7 cellular contexts compared by ENCODE assay signal in the genomic region with DNA sequence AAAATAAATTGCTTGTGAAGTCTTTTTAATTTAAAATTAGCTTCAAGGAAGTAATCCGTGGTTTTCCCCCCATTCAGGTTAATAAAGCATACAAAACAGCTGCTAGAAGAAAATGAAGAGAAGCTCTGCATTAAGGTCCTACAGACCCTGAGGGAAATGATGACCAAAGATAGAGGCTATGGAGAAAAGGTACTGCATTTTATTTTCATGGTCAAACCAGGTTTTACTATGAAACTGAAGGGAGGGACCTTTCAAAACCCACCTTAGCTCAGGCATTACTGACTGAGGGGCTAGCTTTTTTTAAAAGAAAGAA.
DNase-seq lines count a peak whose midpoint lies in the region; ATAC-seq and TF ChIP-seq lines count a peak whose summit lies in the region.

No MANE protein-coding gene starts in this region.

- H3K4me1 Mint-ChIP-seq in MCF 10A (ENCODE audit: insufficient read depth, unreplicated experiment), result peaks cover 22% of the 10 kb centered on the region
- peaks cover 25% of the 10 kb centered on the region for H3K4me1 Mint-ChIP-seq in stimulated activated naive CD8-positive, alpha-beta T cell treated with anti-CD3 and anti-CD28 coated beads, Interleukin-15, amount 100 ng/mL, for 72 hours

- H3K36me3 Mint-ChIP-seq in MCF 10A (ENCODE audit: insufficient read depth, unreplicated experiment), result no peaks in the 10 kb centered on the region

- no TSS peak for BruUV-seq in MCF 10A (replicated peaks; lab: Mats Ljungman, UMichigan)

- ATAC-seq in GM21390 (IDR thresholded peaks at IDR 0.05; ENCODE audit: unreplicated experiment) (peak; percentile 29), HG03060 (IDR thresholded peaks at IDR 0.05; ENCODE audit: low read depth, unreplicated experiment) (peak; percentile 10)
- ATAC-seq in stimulated activated naive CD8-positive, alpha-beta T cell treated with anti-CD3 and anti-CD28 coated beads, Interleukin-15, amount 100 ng/mL, for 72 hours, result peak; percentile 30

- POLR2A ChIA-PET in MCF 10A (lab: Yijun Ruan, JAX), result interaction anchor here (0.6 to 4.2 kb wide), 27 partner anchors 9 to 1946 kb away, joined by 3 to 49 read pairs (median 4); a partner anchor contains a TSS

- CTCF ChIA-PET in MCF 10A (lab: Yijun Ruan, JAX), result interaction anchor here (0.5 to 4.2 kb wide), 82 partner anchors 9 to 1824 kb away, joined by 3 to 141 read pairs (median 5); a partner anchor contains a TSS

- peak overlapping the region; percentile 42 for H3K4me3 Mint-ChIP-seq in MCF 10A (ENCODE audit: unreplicated experiment)
- no peak overlapping the region for H3K4me3 Mint-ChIP-seq in stimulated activated naive CD8-positive, alpha-beta T cell treated with anti-CD3 and anti-CD28 coated beads, Interleukin-15, amount 100 ng/mL, for 72 hours

- intact Hi-C loops in MCF 10A (cut with micrococcal nuclease), result loop anchor here (1.0 to 5.0 kb wide), 5 partner anchors 55 to 476 kb away; a partner anchor contains a TSS

- H3K9me3 Mint-ChIP-seq in MCF 10A (ENCODE audit: unreplicated experiment), result no peaks in the 10 kb centered on the region
- H3K9me3 Mint-ChIP-seq in stimulated activated naive CD8-positive, alpha-beta T cell treated with anti-CD3 and anti-CD28 coated beads, Interleukin-15, amount 100 ng/mL, for 72 hours, result no peaks in the 10 kb centered on the region

- TF ChIP-seq CTCF in MCF 10A (IDR thresholded peaks at IDR 0.05; ENCODE audit: unreplicated experiment), result no peak

- peak overlapping the region; percentile 46 for H3K27ac Mint-ChIP-seq in MCF 10A (ENCODE audit: low read depth, unreplicated experiment)
- H3K27ac Mint-ChIP-seq in stimulated activated naive CD8-positive, alpha-beta T cell treated with anti-CD3 and anti-CD28 coated beads, Interleukin-15, amount 100 ng/mL, for 72 hours, result peak overlapping the region in 1 of 2 donors; percentile 2

- no peaks in the 10 kb centered on the region for H3K27me3 Mint-ChIP-seq in MCF 10A (ENCODE audit: insufficient read depth, unreplicated experiment)
- H3K27me3 Mint-ChIP-seq in stimulated activated naive CD8-positive, alpha-beta T cell treated with anti-CD3 and anti-CD28 coated beads, Interleukin-15, amount 100 ng/mL, for 72 hours, result no peaks in the 10 kb centered on the region

- no peak for DNase-seq in MCF 10A (ENCODE audit: unreplicated experiment)
- DNase-seq in stimulated activated naive CD8-positive, alpha-beta T cell treated with anti-CD3 and anti-CD28 coated beads, Interleukin-15, amount 100 ng/mL, for 72 hours, result no peak
- no peak for DNase-seq in OCI-M1 (lab: John Stamatoyannopoulos, UW)
- no peak for DNase-seq in 8988T
- DNase-seq in NCI-H187 treated with DMSO at 0.1 percent for 48 hours (lab: John Stamatoyannopoulos, UW), result no peak
